ENCODE assay signal across 1 cellular context in the genomic region with DNA sequence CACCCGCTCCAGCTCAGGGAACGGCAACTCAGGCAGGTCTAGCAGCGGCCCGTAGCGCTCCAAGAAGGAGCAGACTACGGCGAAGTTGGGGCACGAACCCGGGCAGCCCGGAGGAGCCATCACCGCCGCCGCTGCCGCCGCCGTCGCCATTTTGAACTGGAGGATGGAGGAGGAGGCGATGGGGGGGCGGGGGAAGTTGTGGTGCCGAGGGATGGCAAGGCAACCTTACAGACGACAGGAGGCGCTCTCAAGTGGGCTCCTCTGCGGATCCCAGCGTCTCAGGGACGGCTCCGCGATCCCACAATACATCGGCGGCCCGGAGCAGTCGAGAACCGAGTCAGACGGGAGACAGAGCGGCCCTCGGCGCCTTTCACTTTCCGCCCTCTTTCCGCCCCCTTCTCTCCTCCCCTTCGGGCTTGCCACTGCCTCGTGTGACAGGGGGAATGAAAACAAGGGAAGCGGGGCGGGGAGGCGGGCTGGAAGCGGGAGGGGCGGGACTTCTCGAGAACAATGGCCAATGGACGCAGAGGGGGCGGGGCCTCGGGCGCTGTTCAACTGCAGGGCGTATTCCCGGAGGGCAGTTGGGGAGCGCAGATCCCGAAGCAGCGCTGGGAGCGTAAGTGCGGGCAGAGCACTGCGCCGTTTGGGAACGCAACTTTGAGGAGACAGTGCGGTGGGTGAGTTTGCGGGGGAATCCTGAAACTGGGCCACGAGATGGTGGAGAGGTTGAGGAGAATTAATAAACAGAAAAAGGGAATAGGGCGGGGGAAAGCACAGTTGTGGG.
TF ChIP-seq lines count a peak whose summit lies in the region.

A gene (plus strand): TSS at position 580 of the 784 bp plus-strand sequence. CDS start 21,353 bp downstream, outside the sequence.
A gene with protein sequence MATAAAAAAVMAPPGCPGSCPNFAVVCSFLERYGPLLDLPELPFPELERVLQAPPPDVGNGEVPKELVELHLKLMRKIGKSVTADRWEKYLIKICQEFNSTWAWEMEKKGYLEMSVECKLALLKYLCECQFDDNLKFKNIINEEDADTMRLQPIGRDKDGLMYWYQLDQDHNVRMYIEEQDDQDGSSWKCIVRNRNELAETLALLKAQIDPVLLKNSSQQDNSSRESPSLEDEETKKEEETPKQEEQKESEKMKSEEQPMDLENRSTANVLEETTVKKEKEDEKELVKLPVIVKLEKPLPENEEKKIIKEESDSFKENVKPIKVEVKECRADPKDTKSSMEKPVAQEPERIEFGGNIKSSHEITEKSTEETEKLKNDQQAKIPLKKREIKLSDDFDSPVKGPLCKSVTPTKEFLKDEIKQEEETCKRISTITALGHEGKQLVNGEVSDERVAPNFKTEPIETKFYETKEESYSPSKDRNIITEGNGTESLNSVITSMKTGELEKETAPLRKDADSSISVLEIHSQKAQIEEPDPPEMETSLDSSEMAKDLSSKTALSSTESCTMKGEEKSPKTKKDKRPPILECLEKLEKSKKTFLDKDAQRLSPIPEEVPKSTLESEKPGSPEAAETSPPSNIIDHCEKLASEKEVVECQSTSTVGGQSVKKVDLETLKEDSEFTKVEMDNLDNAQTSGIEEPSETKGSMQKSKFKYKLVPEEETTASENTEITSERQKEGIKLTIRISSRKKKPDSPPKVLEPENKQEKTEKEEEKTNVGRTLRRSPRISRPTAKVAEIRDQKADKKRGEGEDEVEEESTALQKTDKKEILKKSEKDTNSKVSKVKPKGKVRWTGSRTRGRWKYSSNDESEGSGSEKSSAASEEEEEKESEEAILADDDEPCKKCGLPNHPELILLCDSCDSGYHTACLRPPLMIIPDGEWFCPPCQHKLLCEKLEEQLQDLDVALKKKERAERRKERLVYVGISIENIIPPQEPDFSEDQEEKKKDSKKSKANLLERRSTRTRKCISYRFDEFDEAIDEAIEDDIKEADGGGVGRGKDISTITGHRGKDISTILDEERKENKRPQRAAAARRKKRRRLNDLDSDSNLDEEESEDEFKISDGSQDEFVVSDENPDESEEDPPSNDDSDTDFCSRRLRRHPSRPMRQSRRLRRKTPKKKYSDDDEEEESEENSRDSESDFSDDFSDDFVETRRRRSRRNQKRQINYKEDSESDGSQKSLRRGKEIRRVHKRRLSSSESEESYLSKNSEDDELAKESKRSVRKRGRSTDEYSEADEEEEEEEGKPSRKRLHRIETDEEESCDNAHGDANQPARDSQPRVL (N-terminal part only) (minus strand): TSS at position 158 of the 784 bp plus-strand sequence. CDS start 8 bp downstream, at position 150.

TF ChIP-seq in HepG2, 621 proteins besides CTCF, POLR2A, EP300 and RAD21 (continued from another document and continues in another):
- TF ChIP-seq TBL1XR1 (IDR thresholded peaks at IDR 0.05; ENCODE audit: borderline replicate concordance, low read length, partially characterized antibody) (no peak), KAT7 (CRISPR knock-in tag; IDR thresholded peaks at IDR 0.05; ENCODE audit: borderline replicate concordance) (peak; percentile 77; the same call in 1 of the 2 replicates), SP1 (IDR thresholded peaks at IDR 0.05) (no peak), SP1 (CRISPR knock-in tag; IDR thresholded peaks at IDR 0.05) (peak; percentile 88), GATAD1 (CRISPR knock-in tag; IDR thresholded peaks at IDR 0.05) (peak; percentile 84), PAF1 (CRISPR knock-in tag; IDR thresholded peaks at IDR 0.05) (no peak), SCMH1 (CRISPR knock-in tag; IDR thresholded peaks at IDR 0.05; ENCODE audit: borderline replicate concordance) (no peak), MIER2 (CRISPR knock-in tag; IDR thresholded peaks at IDR 0.05) (peak; percentile 44; the same call in 1 of the 2 replicates), ASH2L (IDR thresholded peaks at IDR 0.05; ENCODE audit: insufficient read length, low read depth, low read length) (peak; percentile 74), ZNF331 (CRISPR knock-in tag; IDR thresholded peaks at IDR 0.05) (peak; percentile 8; the same call in 1 of the 2 replicates), PLRG1 (conservative IDR thresholded peaks at IDR 0.05) (no peak), RBFOX2 (IDR thresholded peaks at IDR 0.05; ENCODE audit: low read depth, low read length) (peak; percentile 85), ADNP (CRISPR knock-in tag; IDR thresholded peaks at IDR 0.05) (no peak), ZNF224 (CRISPR knock-in tag; IDR thresholded peaks at IDR 0.05) (peak; percentile 73; the same call in 1 of the 2 replicates), ELF1 (CRISPR knock-in tag; IDR thresholded peaks at IDR 0.05) (peak; percentile 70), ESRRA (CRISPR knock-in tag; IDR thresholded peaks at IDR 0.05; ENCODE audit: low read depth) (no peak), ZNF749 (CRISPR knock-in tag; IDR thresholded peaks at IDR 0.05; ENCODE audit: borderline replicate concordance) (peak; percentile 73; the same call in 1 of the 2 replicates), ZNF354B (CRISPR knock-in tag; IDR thresholded peaks at IDR 0.05) (no peak), KDM5A (IDR thresholded peaks at IDR 0.05; ENCODE audit: borderline replicate concordance, low read length) (peak; percentile 56; the same call in 1 of the 2 replicates), AHR (CRISPR knock-in tag; IDR thresholded peaks at IDR 0.05) (no peak), HNRNPH1 (optimal IDR thresholded peaks at IDR 0.05; ENCODE audit: low read depth, low read length) (peak; percentile 94), ZNF205 (CRISPR knock-in tag; IDR thresholded peaks at IDR 0.05) (no peak), RCOR2 (CRISPR knock-in tag; IDR thresholded peaks at IDR 0.05) (no peak), MIXL1 (CRISPR knock-in tag; IDR thresholded peaks at IDR 0.05) (peak; percentile 64; the same call in 1 of the 2 replicates), ZNF136 (CRISPR knock-in tag; IDR thresholded peaks at IDR 0.05; ENCODE audit: low read depth) (no peak), SOX13 (IDR thresholded peaks at IDR 0.05) (no peak), SOX13 (CRISPR knock-in tag; conservative IDR thresholded peaks at IDR 0.05 in 1 of 2, IDR thresholded peaks at IDR 0.05 in 1 of 2) (peak in 1 of 2 experiments; percentile 20; a peak in 1 of 4 replicates), NFYB (CRISPR knock-in tag; IDR thresholded peaks at IDR 0.05) (peak; percentile 80), SKI (IDR thresholded peaks at IDR 0.05; ENCODE audit: partially characterized antibody) (peak; percentile 71), DR1 (CRISPR knock-in tag; IDR thresholded peaks at IDR 0.05) (no peak; the same call in 1 of the 2 replicates), RBM39 (IDR thresholded peaks at IDR 0.05; ENCODE audit: low read depth, low read length, poor library complexity, severe bottlenecking) (peak; percentile 25), NFATC3 (CRISPR knock-in tag; IDR thresholded peaks at IDR 0.05) (no peak)
- TF ChIP-seq, protein P1, sequence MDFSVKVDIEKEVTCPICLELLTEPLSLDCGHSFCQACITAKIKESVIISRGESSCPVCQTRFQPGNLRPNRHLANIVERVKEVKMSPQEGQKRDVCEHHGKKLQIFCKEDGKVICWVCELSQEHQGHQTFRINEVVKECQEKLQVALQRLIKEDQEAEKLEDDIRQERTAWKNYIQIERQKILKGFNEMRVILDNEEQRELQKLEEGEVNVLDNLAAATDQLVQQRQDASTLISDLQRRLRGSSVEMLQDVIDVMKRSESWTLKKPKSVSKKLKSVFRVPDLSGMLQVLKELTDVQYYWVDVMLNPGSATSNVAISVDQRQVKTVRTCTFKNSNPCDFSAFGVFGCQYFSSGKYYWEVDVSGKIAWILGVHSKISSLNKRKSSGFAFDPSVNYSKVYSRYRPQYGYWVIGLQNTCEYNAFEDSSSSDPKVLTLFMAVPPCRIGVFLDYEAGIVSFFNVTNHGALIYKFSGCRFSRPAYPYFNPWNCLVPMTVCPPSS (IDR thresholded peaks at IDR 0.05) = no peak
- TF ChIP-seq, protein P2, sequence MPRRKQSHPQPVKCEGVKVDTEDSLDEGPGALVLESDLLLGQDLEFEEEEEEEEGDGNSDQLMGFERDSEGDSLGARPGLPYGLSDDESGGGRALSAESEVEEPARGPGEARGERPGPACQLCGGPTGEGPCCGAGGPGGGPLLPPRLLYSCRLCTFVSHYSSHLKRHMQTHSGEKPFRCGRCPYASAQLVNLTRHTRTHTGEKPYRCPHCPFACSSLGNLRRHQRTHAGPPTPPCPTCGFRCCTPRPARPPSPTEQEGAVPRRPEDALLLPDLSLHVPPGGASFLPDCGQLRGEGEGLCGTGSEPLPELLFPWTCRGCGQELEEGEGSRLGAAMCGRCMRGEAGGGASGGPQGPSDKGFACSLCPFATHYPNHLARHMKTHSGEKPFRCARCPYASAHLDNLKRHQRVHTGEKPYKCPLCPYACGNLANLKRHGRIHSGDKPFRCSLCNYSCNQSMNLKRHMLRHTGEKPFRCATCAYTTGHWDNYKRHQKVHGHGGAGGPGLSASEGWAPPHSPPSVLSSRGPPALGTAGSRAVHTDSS (CRISPR knock-in tag; conservative IDR thresholded peaks at IDR 0.05) = no peak
- TF ChIP-seq, protein P3, sequence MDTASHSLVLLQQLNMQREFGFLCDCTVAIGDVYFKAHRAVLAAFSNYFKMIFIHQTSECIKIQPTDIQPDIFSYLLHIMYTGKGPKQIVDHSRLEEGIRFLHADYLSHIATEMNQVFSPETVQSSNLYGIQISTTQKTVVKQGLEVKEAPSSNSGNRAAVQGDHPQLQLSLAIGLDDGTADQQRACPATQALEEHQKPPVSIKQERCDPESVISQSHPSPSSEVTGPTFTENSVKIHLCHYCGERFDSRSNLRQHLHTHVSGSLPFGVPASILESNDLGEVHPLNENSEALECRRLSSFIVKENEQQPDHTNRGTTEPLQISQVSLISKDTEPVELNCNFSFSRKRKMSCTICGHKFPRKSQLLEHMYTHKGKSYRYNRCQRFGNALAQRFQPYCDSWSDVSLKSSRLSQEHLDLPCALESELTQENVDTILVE (CRISPR knock-in tag; IDR thresholded peaks at IDR 0.05) = peak; percentile 52; the same call in 1 of the 2 replicates
- TF ChIP-seq, protein P4, sequence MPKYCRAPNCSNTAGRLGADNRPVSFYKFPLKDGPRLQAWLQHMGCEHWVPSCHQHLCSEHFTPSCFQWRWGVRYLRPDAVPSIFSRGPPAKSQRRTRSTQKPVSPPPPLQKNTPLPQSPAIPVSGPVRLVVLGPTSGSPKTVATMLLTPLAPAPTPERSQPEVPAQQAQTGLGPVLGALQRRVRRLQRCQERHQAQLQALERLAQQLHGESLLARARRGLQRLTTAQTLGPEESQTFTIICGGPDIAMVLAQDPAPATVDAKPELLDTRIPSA (CRISPR knock-in tag; IDR thresholded peaks at IDR 0.05; ENCODE audit: borderline replicate concordance) = peak; percentile 38; the same call in 1 of the 2 replicates
- TF ChIP-seq, protein P5, sequence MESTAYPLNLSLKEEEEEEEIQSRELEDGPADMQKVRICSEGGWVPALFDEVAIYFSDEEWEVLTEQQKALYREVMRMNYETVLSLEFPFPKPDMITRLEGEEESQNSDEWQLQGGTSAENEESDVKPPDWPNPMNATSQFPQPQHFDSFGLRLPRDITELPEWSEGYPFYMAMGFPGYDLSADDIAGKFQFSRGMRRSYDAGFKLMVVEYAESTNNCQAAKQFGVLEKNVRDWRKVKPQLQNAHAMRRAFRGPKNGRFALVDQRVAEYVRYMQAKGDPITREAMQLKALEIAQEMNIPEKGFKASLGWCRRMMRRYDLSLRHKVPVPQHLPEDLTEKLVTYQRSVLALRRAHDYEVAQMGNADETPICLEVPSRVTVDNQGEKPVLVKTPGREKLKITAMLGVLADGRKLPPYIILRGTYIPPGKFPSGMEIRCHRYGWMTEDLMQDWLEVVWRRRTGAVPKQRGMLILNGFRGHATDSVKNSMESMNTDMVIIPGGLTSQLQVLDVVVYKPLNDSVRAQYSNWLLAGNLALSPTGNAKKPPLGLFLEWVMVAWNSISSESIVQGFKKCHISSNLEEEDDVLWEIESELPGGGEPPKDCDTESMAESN (CRISPR knock-in tag; conservative IDR thresholded peaks at IDR 0.05) = peak; percentile 69
- TF ChIP-seq, protein P6, sequence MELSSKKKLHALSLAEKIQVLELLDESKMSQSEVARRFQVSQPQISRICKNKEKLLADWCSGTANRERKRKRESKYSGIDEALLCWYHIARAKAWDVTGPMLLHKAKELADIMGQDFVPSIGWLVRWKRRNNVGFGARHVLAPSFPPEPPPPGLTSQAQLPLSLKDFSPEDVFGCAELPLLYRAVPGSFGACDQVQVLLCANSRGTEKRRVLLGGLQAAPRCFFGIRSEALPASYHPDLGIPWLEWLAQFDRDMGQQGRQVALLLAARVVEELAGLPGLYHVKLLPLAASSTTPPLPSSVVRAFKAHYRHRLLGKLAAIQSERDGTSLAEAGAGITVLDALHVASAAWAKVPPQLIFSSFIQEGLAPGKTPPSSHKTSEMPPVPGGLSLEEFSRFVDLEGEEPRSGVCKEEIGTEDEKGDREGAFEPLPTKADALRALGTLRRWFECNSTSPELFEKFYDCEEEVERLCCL (CRISPR knock-in tag; IDR thresholded peaks at IDR 0.05; ENCODE audit: borderline replicate concordance) = no peak
- TF ChIP-seq, protein P7, sequence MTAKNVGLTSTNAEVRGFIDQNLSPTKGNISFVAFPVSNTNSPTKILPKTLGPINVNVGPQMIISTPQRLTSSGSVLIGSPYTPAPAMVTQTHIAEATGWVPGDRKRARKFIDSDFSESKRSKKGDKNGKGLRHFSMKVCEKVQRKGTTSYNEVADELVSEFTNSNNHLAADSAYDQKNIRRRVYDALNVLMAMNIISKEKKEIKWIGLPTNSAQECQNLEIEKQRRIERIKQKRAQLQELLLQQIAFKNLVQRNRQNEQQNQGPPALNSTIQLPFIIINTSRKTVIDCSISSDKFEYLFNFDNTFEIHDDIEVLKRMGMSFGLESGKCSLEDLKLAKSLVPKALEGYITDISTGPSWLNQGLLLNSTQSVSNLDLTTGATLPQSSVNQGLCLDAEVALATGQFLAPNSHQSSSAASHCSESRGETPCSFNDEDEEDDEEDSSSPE (CRISPR knock-in tag; IDR thresholded peaks at IDR 0.05) = peak; percentile 67
- TF ChIP-seq, protein P8, sequence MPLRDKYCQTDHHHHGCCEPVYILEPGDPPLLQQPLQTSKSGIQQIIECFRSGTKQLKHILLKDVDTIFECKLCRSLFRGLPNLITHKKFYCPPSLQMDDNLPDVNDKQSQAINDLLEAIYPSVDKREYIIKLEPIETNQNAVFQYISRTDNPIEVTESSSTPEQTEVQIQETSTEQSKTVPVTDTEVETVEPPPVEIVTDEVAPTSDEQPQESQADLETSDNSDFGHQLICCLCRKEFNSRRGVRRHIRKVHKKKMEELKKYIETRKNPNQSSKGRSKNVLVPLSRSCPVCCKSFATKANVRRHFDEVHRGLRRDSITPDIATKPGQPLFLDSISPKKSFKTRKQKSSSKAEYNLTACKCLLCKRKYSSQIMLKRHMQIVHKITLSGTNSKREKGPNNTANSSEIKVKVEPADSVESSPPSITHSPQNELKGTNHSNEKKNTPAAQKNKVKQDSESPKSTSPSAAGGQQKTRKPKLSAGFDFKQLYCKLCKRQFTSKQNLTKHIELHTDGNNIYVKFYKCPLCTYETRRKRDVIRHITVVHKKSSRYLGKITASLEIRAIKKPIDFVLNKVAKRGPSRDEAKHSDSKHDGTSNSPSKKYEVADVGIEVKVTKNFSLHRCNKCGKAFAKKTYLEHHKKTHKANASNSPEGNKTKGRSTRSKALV (CRISPR knock-in tag; IDR thresholded peaks at IDR 0.05) = no peak
